Comparison of ENCODE assay signal across 1 cellular context in genomic region chr6:136710877-136711552, GRCh38.
TF ChIP-seq lines count a peak whose summit lies in the region.

No MANE protein-coding gene starts in this region.

TF ChIP-seq in IMR-90, 13 proteins besides CTCF, POLR2A, EP300 and RAD21 (continued from another document):
- no peak for TF ChIP-seq ELK1 (IDR thresholded peaks at IDR 0.05; ENCODE audit: borderline replicate concordance, low read depth, low read length)
- no peak for TF ChIP-seq MAFK (IDR thresholded peaks at IDR 0.05; ENCODE audit: low read depth, low read length)
- TF ChIP-seq CEBPB (IDR thresholded peaks at IDR 0.05; ENCODE audit: low read depth, low read length): no peak
- no peak for TF ChIP-seq MAZ (IDR thresholded peaks at IDR 0.05; ENCODE audit: borderline replicate concordance, low read depth, low read length)
- TF ChIP-seq BHLHE40 (IDR thresholded peaks at IDR 0.05; ENCODE audit: low read depth, low read length): no peak
- no peak for TF ChIP-seq RFX5 (IDR thresholded peaks at IDR 0.05; ENCODE audit: low read depth, low read length)
- no peak for TF ChIP-seq RCOR1 (IDR thresholded peaks at IDR 0.05; ENCODE audit: insufficient replicate concordance, low read length)
- TF ChIP-seq CHD1 (IDR thresholded peaks at IDR 0.05; ENCODE audit: low read depth, low read length): no peak
- no peak for TF ChIP-seq FOS (IDR thresholded peaks at IDR 0.05; ENCODE audit: low read depth, low read length)
- no peak for TF ChIP-seq NFE2L2 (IDR thresholded peaks at IDR 0.05; ENCODE audit: low read depth, low read length)
TF ChIP-seq in IMR-90: peak in this region for 0.
